ENCODE assay signal across 9 cellular contexts in the genomic region with DNA sequence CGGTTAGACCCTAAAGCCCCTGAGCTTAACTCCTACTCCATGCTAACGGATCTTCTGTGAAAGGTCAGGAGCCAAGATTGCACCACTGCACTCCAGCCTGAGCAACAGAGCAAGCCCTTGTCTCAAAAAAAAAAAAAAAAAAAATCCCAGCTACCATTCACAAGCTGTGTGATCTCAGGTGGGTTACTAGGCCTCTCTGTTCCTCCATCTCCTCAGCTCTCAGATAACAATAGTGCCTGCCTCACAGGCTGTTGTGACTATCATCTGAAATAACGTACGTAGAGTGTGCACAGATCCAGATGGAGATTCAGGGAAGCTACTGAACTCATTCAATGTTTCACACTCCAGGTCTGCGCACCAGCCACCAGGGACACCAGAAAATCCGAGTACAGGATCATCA.
"Had no signal": no experiment of that assay in that cellular context is flagged by ENCODE, and none has a peak within 500 bp of the region (broad histone marks: within the 10 kb centered on the region; RNA-seq: fewer than 3 reads in every experiment).

No MANE protein-coding gene starts in this region.

- H2AFZ ChIP-seq: GM23248 had no signal

- FAIRE-seq: H54 had no signal

- H3K9ac ChIP-seq: GM23248 had no signal

- H3K27ac ChIP-seq: GM23248, HL-60 had no signal

- H3K4me3 ChIP-seq: GM23248 had no signal

- H3K27ac Mint-ChIP-seq: H9, HFFc6 had no signal

- H3K4me3 Mint-ChIP-seq: H9, HFFc6 had no signal

- DNase-seq: GM23248, GOT3, H9, HCEC 1CT, HFFc6, IMR-90, KBM-7 had no signal
